Comparison of ENCODE assay signal across 9 cellular contexts in genomic region chr17:50686494-50687199, GRCh38. TPM values are rescaled to one million over a fixed set of nuclear protein-coding genes. Genes with fewer than 3 reads are reported as not detected.
DNase-seq lines count a peak whose midpoint lies in the region; ATAC-seq, FAIRE-seq and TF ChIP-seq lines count a peak whose summit lies in the region.
"Had no signal": no experiment of that assay in that cellular context is flagged by ENCODE, and none has a peak within 500 bp of the region (broad histone marks: within the 10 kb centered on the region; RNA-seq: fewer than 3 reads in every experiment).

No MANE protein-coding gene starts in this region.

- BruUV-seq in MCF 10A (replicated peaks; lab: Mats Ljungman, UMichigan) = no TSS peak

- WGBS in transverse colon (ENCODE audit: low coverage in 1 of 2), 2 donors = 0 to 30% methylated on average over 1 to 14 of the region's 14 CpGs

- POLR2A ChIA-PET in MCF 10A (lab: Yijun Ruan, JAX) = interaction anchor here (0.5 to 4.1 kb wide), 9 partner anchors 12 to 140 kb away, joined by 3 to 29 read pairs (median 3); partner anchors contain the start of gene SPATA20

- no peak for ATAC-seq in stimulated activated naive CD8-positive, alpha-beta T cell treated with anti-CD3 and anti-CD28 coated beads, Interleukin-15, amount 100 ng/mL, for 72 hours
- ATAC-seq: activated CD8-positive, alpha-beta T cell treated with anti-CD3 and anti-CD28 coated beads for 36 hours had no signal

- CTCF ChIA-PET in MCF 10A (lab: Yijun Ruan, JAX) = interaction anchor here (0.6 to 9.0 kb wide), 5 partner anchors 8 to 241 kb away, joined by 3 to 118 read pairs (median 9); partner anchors contain the start of gene ABCC3

- DNase-seq in HFFc6 (peak; percentile 77), MCF 10A (ENCODE audit: unreplicated experiment) (peak; percentile 96), left kidney (ENCODE audit: low read depth, low spot score) (peak; percentile 47), transverse colon (peak; percentile 89), GM12892 (ENCODE audit: insufficient read length) (no peak), COR-L47 (lab: John Stamatoyannopoulos, UW) (no peak), NCI-H2029 (lab: John Stamatoyannopoulos, UW) (no peak)
- no peak for DNase-seq in stimulated activated naive CD8-positive, alpha-beta T cell treated with anti-CD3 and anti-CD28 coated beads, Interleukin-15, amount 100 ng/mL, for 72 hours
- DNase-seq: activated CD8-positive, alpha-beta T cell treated with anti-CD3 and anti-CD28 coated beads for 36 hours had no signal

- no peak overlapping the region for H3K4me3 ChIP-seq in transverse colon

- H3K27me3 Mint-ChIP-seq in HFFc6 (ENCODE audit: insufficient read depth) (peaks cover 4% of the 10 kb centered on the region), MCF 10A (ENCODE audit: insufficient read depth, unreplicated experiment) (no peaks in the 10 kb centered on the region)
- H3K27me3 Mint-ChIP-seq in stimulated activated naive CD8-positive, alpha-beta T cell treated with anti-CD3 and anti-CD28 coated beads, Interleukin-15, amount 100 ng/mL, for 72 hours = peaks cover 12% of the 10 kb centered on the region
- H3K27me3 Mint-ChIP-seq: activated CD8-positive, alpha-beta T cell treated with anti-CD3 and anti-CD28 coated beads for 36 hours had no signal

- H3K36me3 Mint-ChIP-seq in HFFc6 (ENCODE audit: low read depth) (no peaks in the 10 kb centered on the region; the same call in 1 of the 2 replicates), MCF 10A (ENCODE audit: insufficient read depth, unreplicated experiment) (peaks cover 47% of the 10 kb centered on the region)

- H3K4me1 Mint-ChIP-seq in HFFc6 (ENCODE audit: low read depth) = peaks cover 44% of the 10 kb centered on the region
- H3K4me1 Mint-ChIP-seq in MCF 10A (ENCODE audit: insufficient read depth, unreplicated experiment) = peaks cover 40% of the 10 kb centered on the region
- no peaks in the 10 kb centered on the region for H3K4me1 Mint-ChIP-seq in stimulated activated naive CD8-positive, alpha-beta T cell treated with anti-CD3 and anti-CD28 coated beads, Interleukin-15, amount 100 ng/mL, for 72 hours

- H3K4me1 ChIP-seq in transverse colon = peaks cover 35 to 80% (median 64%) of the 10 kb centered on the region in 4 donors

- TF ChIP-seq CTCF in HFFc6 (IDR thresholded peaks at IDR 0.05) (no peak), MCF 10A (IDR thresholded peaks at IDR 0.05; ENCODE audit: unreplicated experiment) (no peak), transverse colon (IDR thresholded peaks at IDR 0.05) (no peak)

- H3K27ac Mint-ChIP-seq in HFFc6 (peak overlapping the region; percentile 75), MCF 10A (ENCODE audit: low read depth, unreplicated experiment) (peak overlapping the region; percentile 37)
- no peak overlapping the region for H3K27ac Mint-ChIP-seq in stimulated activated naive CD8-positive, alpha-beta T cell treated with anti-CD3 and anti-CD28 coated beads, Interleukin-15, amount 100 ng/mL, for 72 hours
- H3K27ac Mint-ChIP-seq: activated CD8-positive, alpha-beta T cell treated with anti-CD3 and anti-CD28 coated beads for 36 hours had no signal

- peak overlapping the region; percentile 85 to 89 (median 88) for H3K27ac ChIP-seq in transverse colon

- in situ Hi-C loops in transverse colon (cut with MboI; ENCODE audit: low pct_ligation_motif_present in 1 of 4, low pct_unique_long_range_greater_than_20kb in 1 of 4, low sequenced_read_pairs in 3 of 4) = no loop called here

- no peaks in the 10 kb centered on the region for H3K36me3 ChIP-seq in transverse colon

- intact Hi-C loops in MCF 10A (cut with micrococcal nuclease) = no loop called here
- intact Hi-C loops in transverse colon (cut with DNase I; ENCODE audit: low total_unique reads) = no loop called here

- FAIRE-seq in GM12892 (lab: Jason Lieb, UNC) = no peak

- peak overlapping the region; percentile 62 for H3K4me3 Mint-ChIP-seq in HFFc6
- H3K4me3 Mint-ChIP-seq in MCF 10A (ENCODE audit: unreplicated experiment) = peak overlapping the region; percentile 11
- no peak overlapping the region for H3K4me3 Mint-ChIP-seq in stimulated activated naive CD8-positive, alpha-beta T cell treated with anti-CD3 and anti-CD28 coated beads, Interleukin-15, amount 100 ng/mL, for 72 hours
- H3K4me3 Mint-ChIP-seq: activated CD8-positive, alpha-beta T cell treated with anti-CD3 and anti-CD28 coated beads for 36 hours had no signal

- H3K9me3 Mint-ChIP-seq in HFFc6 (no peaks in the 10 kb centered on the region), MCF 10A (ENCODE audit: unreplicated experiment) (no peaks in the 10 kb centered on the region)
- no peaks in the 10 kb centered on the region for H3K9me3 Mint-ChIP-seq in stimulated activated naive CD8-positive, alpha-beta T cell treated with anti-CD3 and anti-CD28 coated beads, Interleukin-15, amount 100 ng/mL, for 72 hours
- H3K9me3 Mint-ChIP-seq: activated CD8-positive, alpha-beta T cell treated with anti-CD3 and anti-CD28 coated beads for 36 hours had no signal

- no peaks in the 10 kb centered on the region for H3K9me3 ChIP-seq in transverse colon

- TF ChIP-seq POLR2A in transverse colon (IDR thresholded peaks at IDR 0.05) = peak; percentile 32
- no peak for TF ChIP-seq POLR2A in GM12892 (IDR thresholded peaks at IDR 0.05; ENCODE audit: low read depth, low read length)

- TF ChIP-seq EP300 in transverse colon (IDR thresholded peaks at IDR 0.05; ENCODE audit: low read depth) = peak; percentile 57

- no peaks in the 10 kb centered on the region for H3K27me3 ChIP-seq in transverse colon

RNA-seq across cellular contexts. Expression of gene ANKRD40, which starts 21.1 kb away (rescaled TPM):
- total RNA-seq in HFFc6 (2021; fragmentation: NEBNext Ultra II Directional; extraction: Animal tissue kit (Norgen Biotek cat#: 25700)) = 10 to 100 TPM; 43.1 to 48.4 (median 46.6) TPM
- total RNA-seq in MCF 10A (2022) (42.2 and 46.4 TPM in 2 replicates), transverse colon (10 to 100 TPM; 18.7 to 30.8 (median 24.2) TPM)
- 11.2 TPM for polyA plus RNA-seq in GM12892 (2012; ENCODE audit: missing spikeins)

RNA-seq across cellular contexts. Expression of gene LUC7L3, which starts 32.8 kb away (rescaled TPM):
- total RNA-seq in HFFc6 (2021; fragmentation: NEBNext Ultra II Directional; extraction: Animal tissue kit (Norgen Biotek cat#: 25700)) = 10 to 100 TPM; 54.0 to 76.3 (median 59.1) TPM
- total RNA-seq in MCF 10A (2022) (99.4 and 108 TPM in 2 replicates), transverse colon (100 to 1,000 TPM in 3 of 4 donors, 10 to 100 TPM in 1; 62.8 to 984 (median 159) TPM)
- 158 TPM for polyA plus RNA-seq in GM12892 (2012; ENCODE audit: missing spikeins)

RNA-seq across cellular contexts. Expression of gene ABCC3, which starts 52.0 kb away (rescaled TPM):
- total RNA-seq in HFFc6 (2021; fragmentation: NEBNext Ultra II Directional; extraction: Animal tissue kit (Norgen Biotek cat#: 25700)) = 10 to 100 TPM; 18.4 to 23.6 (median 21.3) TPM
- 209 and 293 TPM in 2 replicates for total RNA-seq in MCF 10A (2022)
- 100 to 1,000 TPM; 297 to 655 (median 533) TPM for total RNA-seq in transverse colon
- 0.89 TPM for polyA plus RNA-seq in GM12892 (2012; ENCODE audit: missing spikeins)
- total RNA-seq: activated CD8-positive, alpha-beta T cell treated with anti-CD3 and anti-CD28 coated beads for 36 hours had no signal

Comparison
In these comparisons a context has a peak if more than half of its experiments do, and no peak if none do; other contexts are left out.
1. DNase-seq: peak in HFFc6 (single experiment), MCF 10A (single experiment), left kidney (single experiment) and transverse colon (single experiment); none in stimulated activated naive CD8-positive, alpha-beta T cell treated with anti-CD3 and anti-CD28 coated beads, Interleukin-15, amount 100 ng/mL, for 72 hours (0 of 2), GM12892 (single experiment), COR-L47 (single experiment) and NCI-H2029 (single experiment).
2. H3K27ac Mint-ChIP-seq: peak in HFFc6 (single experiment) and MCF 10A (single experiment); none in stimulated activated naive CD8-positive, alpha-beta T cell treated with anti-CD3 and anti-CD28 coated beads, Interleukin-15, amount 100 ng/mL, for 72 hours (0 of 2).
3. H3K4me3 Mint-ChIP-seq: peak in HFFc6 (single experiment) and MCF 10A (single experiment); none in stimulated activated naive CD8-positive, alpha-beta T cell treated with anti-CD3 and anti-CD28 coated beads, Interleukin-15, amount 100 ng/mL, for 72 hours (0 of 2).